In genomic region chr3:73625124-73625665, GRCh38 we compare ENCODE assay signal across 9 cellular contexts. TPM values are rescaled to one million over a fixed set of nuclear protein-coding genes. Genes with fewer than 3 reads are reported as not detected.
DNase-seq lines count a peak whose midpoint lies in the region; ATAC-seq and TF ChIP-seq lines count a peak whose summit lies in the region.
"Had no signal": no experiment of that assay in that cellular context is flagged by ENCODE, and none has a peak within 500 bp of the region (broad histone marks: within the 10 kb centered on the region; RNA-seq: fewer than 3 reads in every experiment).

No MANE protein-coding gene starts in this region.

- no TSS peak for BruUV-seq in MCF 10A (replicated peaks; lab: Mats Ljungman, UMichigan)

- H3K4me3 Mint-ChIP-seq in MCF 10A (ENCODE audit: unreplicated experiment) = peak overlapping the region; percentile 63
- no peak overlapping the region for H3K4me3 Mint-ChIP-seq in activated CD4-positive, alpha-beta T cell treated with anti-CD3 and anti-CD28 coated beads, Interleukin-2, amount 10 ng/mL, durations not matched to agents 7 days and 5 days
- H3K4me3 Mint-ChIP-seq: activated naive CD8-positive, alpha-beta T cell treated with anti-CD3 and anti-CD28 coated beads, Interleukin-2, amount 10 ng/mL, durations not matched to agents 7 days and 5 days had no signal

- TF ChIP-seq CTCF in MCF 10A (IDR thresholded peaks at IDR 0.05; ENCODE audit: unreplicated experiment) = no peak

- no peaks in the 10 kb centered on the region for H3K27me3 Mint-ChIP-seq in MCF 10A (ENCODE audit: insufficient read depth, unreplicated experiment)
- peaks cover 13% of the 10 kb centered on the region for H3K27me3 Mint-ChIP-seq in activated CD4-positive, alpha-beta T cell treated with anti-CD3 and anti-CD28 coated beads, Interleukin-2, amount 10 ng/mL, durations not matched to agents 7 days and 5 days

- H3K4me1 Mint-ChIP-seq in MCF 10A (ENCODE audit: insufficient read depth, unreplicated experiment) = no peaks in the 10 kb centered on the region
- no peaks in the 10 kb centered on the region for H3K4me1 Mint-ChIP-seq in activated CD4-positive, alpha-beta T cell treated with anti-CD3 and anti-CD28 coated beads, Interleukin-2, amount 10 ng/mL, durations not matched to agents 7 days and 5 days
- H3K4me1 Mint-ChIP-seq: activated naive CD8-positive, alpha-beta T cell treated with anti-CD3 and anti-CD28 coated beads, Interleukin-2, amount 10 ng/mL, durations not matched to agents 7 days and 5 days had no signal

- intact Hi-C loops in MCF 10A (cut with micrococcal nuclease) = no loop called here

- H3K27ac Mint-ChIP-seq in MCF 10A (ENCODE audit: low read depth, unreplicated experiment) = no peak overlapping the region
- H3K27ac Mint-ChIP-seq in activated CD4-positive, alpha-beta T cell treated with anti-CD3 and anti-CD28 coated beads, Interleukin-2, amount 10 ng/mL, durations not matched to agents 7 days and 5 days = no peak overlapping the region
- H3K27ac Mint-ChIP-seq: activated naive CD8-positive, alpha-beta T cell treated with anti-CD3 and anti-CD28 coated beads, Interleukin-2, amount 10 ng/mL, durations not matched to agents 7 days and 5 days had no signal

- no peak for ATAC-seq in HG03521 (IDR thresholded peaks at IDR 0.05; ENCODE audit: unreplicated experiment)

- peaks cover 47% of the 10 kb centered on the region for H3K27me3 ChIP-seq in HUES6 (ENCODE audit: control insufficient read depth, insufficient read depth, low read length)

- H3K9ac ChIP-seq in HUES6 (ENCODE audit: low read length) = peak overlapping the region; percentile 70

- POLR2A ChIA-PET in MCF 10A (lab: Yijun Ruan, JAX) = no interaction called here
- POLR2A ChIA-PET in activated CD4-positive, alpha-beta T cell treated with anti-CD3 and anti-CD28 coated beads, Interleukin-2, amount 10 ng/mL, durations not matched to agents 7 days and 5 days (lab: Charles Lee) = no interaction called here

- no peaks in the 10 kb centered on the region for H3K36me3 ChIP-seq in HUES6 (ENCODE audit: control insufficient read depth, insufficient read depth, low read length)

- DNase-seq in MCF 10A (ENCODE audit: unreplicated experiment) (peak; percentile 28), kidney glomerular epithelial cell (lab: John Stamatoyannopoulos, UW) (peak; percentile 41), stromal cell of bone marrow (ENCODE audit: low read depth) (peak; percentile 48), SKM-1 (lab: John Stamatoyannopoulos, UW; ENCODE audit: unreplicated experiment) (no peak), GDM1 (lab: John Stamatoyannopoulos, UW) (no peak)
- no peak for DNase-seq in activated CD4-positive, alpha-beta T cell treated with anti-CD3 and anti-CD28 coated beads, Interleukin-2, amount 10 ng/mL, durations not matched to agents 7 days and 5 days

- H3K4me1 ChIP-seq in HUES6 (ENCODE audit: control insufficient read depth, insufficient read depth, low read length) = peaks cover 18% of the 10 kb centered on the region

- no peaks in the 10 kb centered on the region for H3K36me3 Mint-ChIP-seq in MCF 10A (ENCODE audit: insufficient read depth, unreplicated experiment)
- H3K36me3 Mint-ChIP-seq in activated CD4-positive, alpha-beta T cell treated with anti-CD3 and anti-CD28 coated beads, Interleukin-2, amount 10 ng/mL, durations not matched to agents 7 days and 5 days (ENCODE audit: low read depth) = no peaks in the 10 kb centered on the region
- H3K36me3 Mint-ChIP-seq: activated naive CD8-positive, alpha-beta T cell treated with anti-CD3 and anti-CD28 coated beads, Interleukin-2, amount 10 ng/mL, durations not matched to agents 7 days and 5 days had no signal

- no peak overlapping the region for H3K27ac ChIP-seq in HUES6 (ENCODE audit: low read depth, low read length)

- no peaks in the 10 kb centered on the region for H3K9me3 ChIP-seq in HUES6 (ENCODE audit: control insufficient read depth, insufficient read depth, low read depth, low read length)

- H3K9me3 Mint-ChIP-seq in MCF 10A (ENCODE audit: unreplicated experiment) = no peaks in the 10 kb centered on the region
- no peaks in the 10 kb centered on the region for H3K9me3 Mint-ChIP-seq in activated CD4-positive, alpha-beta T cell treated with anti-CD3 and anti-CD28 coated beads, Interleukin-2, amount 10 ng/mL, durations not matched to agents 7 days and 5 days
- H3K9me3 Mint-ChIP-seq: activated naive CD8-positive, alpha-beta T cell treated with anti-CD3 and anti-CD28 coated beads, Interleukin-2, amount 10 ng/mL, durations not matched to agents 7 days and 5 days had no signal

- H3K4me3 ChIP-seq in HUES6 (ENCODE audit: low read depth, low read length) = peak overlapping the region; percentile 76

- CTCF ChIA-PET in MCF 10A (lab: Yijun Ruan, JAX) = no interaction called here
- CTCF ChIA-PET in activated CD4-positive, alpha-beta T cell treated with anti-CD3 and anti-CD28 coated beads, Interleukin-2, amount 10 ng/mL, durations not matched to agents 7 days and 5 days (lab: Charles Lee) = no interaction called here

RNA-seq across cellular contexts. Expression of gene PDZRN3, which starts 0.5 kb away (rescaled TPM):
- total RNA-seq in MCF 10A (2022) = not detected in 2 replicates
- total RNA-seq in activated CD4-positive, alpha-beta T cell treated with anti-CD3 and anti-CD28 coated beads, Interleukin-2, amount 10 ng/mL, durations not matched to agents 7 days and 5 days = not detected
- total RNA-seq: activated naive CD8-positive, alpha-beta T cell treated with anti-CD3 and anti-CD28 coated beads, Interleukin-2, amount 10 ng/mL, durations not matched to agents 7 days and 5 days had no signal

Comparison
In these comparisons a context has a peak if more than half of its experiments do, and no peak if none do; other contexts are left out.
1. DNase-seq: peak in MCF 10A (single experiment), kidney glomerular epithelial cell (single experiment) and stromal cell of bone marrow (single experiment); none in SKM-1 (single experiment), activated CD4-positive, alpha-beta T cell treated with anti-CD3 and anti-CD28 coated beads, Interleukin-2, amount 10 ng/mL, durations not matched to agents 7 days and 5 days (single experiment) and GDM1 (single experiment).